In genomic region chr11:10784229-10785145, GRCh38 we compare ENCODE assay signal across 13 cellular contexts. TPM values are rescaled to one million over a fixed set of nuclear protein-coding genes. Genes with fewer than 3 reads are reported as not detected.
A peak's percentile ranks its signal among the peaks of the same experiment; 100 is the strongest.
DNase-seq lines count a peak whose midpoint lies in the region; ATAC-seq, FAIRE-seq and TF ChIP-seq lines count a peak whose summit lies in the region.
"Had no signal": no experiment of that assay in that cellular context is flagged by ENCODE, and none has a peak within 500 bp of the region (broad histone marks: within the 10 kb centered on the region; RNA-seq: fewer than 3 reads in every experiment).

No MANE protein-coding gene starts in this region.

- POLR2A ChIA-PET in CD4-positive, alpha-beta memory T cell (lab: Charles Lee; ENCODE audit: partially characterized antibody), result interaction anchor here (1.2 to 2.3 kb wide), 3 partner anchors 11 to 72 kb away, joined by 4 to 10 read pairs (median 4); partner anchors contain the start of gene EIF4G2

- CTCF ChIA-PET in CD4-positive, alpha-beta memory T cell (lab: Charles Lee; ENCODE audit: partially characterized antibody), result interaction anchor here (0.7 to 2.6 kb wide), 6 partner anchors 9 to 371 kb away, joined by 3 to 7 read pairs (median 3); no protein-coding TSS in a partner anchor

- H3K27me3 Mint-ChIP-seq in CD4-positive, alpha-beta memory T cell, result no peaks in the 10 kb centered on the region
- H3K27me3 Mint-ChIP-seq: activated naive CD4-positive, alpha-beta T cell treated with anti-CD3 and anti-CD28 coated beads, Interleukin-2, amount 50 U/mL, for 24 hours; effector memory CD8-positive, alpha-beta T cell had no signal

- no peaks in the 10 kb centered on the region for H3K4me1 Mint-ChIP-seq in CD4-positive, alpha-beta memory T cell
- H3K4me1 Mint-ChIP-seq: activated naive CD4-positive, alpha-beta T cell treated with anti-CD3 and anti-CD28 coated beads, Interleukin-2, amount 50 U/mL, for 24 hours had no signal

- H3K4me3 Mint-ChIP-seq in CD4-positive, alpha-beta memory T cell, result no peak overlapping the region
- H3K4me3 Mint-ChIP-seq: activated naive CD4-positive, alpha-beta T cell treated with anti-CD3 and anti-CD28 coated beads, Interleukin-2, amount 50 U/mL, for 24 hours; effector memory CD8-positive, alpha-beta T cell had no signal

- no peak overlapping the region for H3K27ac Mint-ChIP-seq in CD4-positive, alpha-beta memory T cell
- H3K27ac Mint-ChIP-seq: activated naive CD4-positive, alpha-beta T cell treated with anti-CD3 and anti-CD28 coated beads, Interleukin-2, amount 50 U/mL, for 24 hours; effector memory CD8-positive, alpha-beta T cell had no signal

- H3K9me3 ChIP-seq in CD4-positive, alpha-beta memory T cell (ENCODE audit: control insufficient read depth in 1 of 2, low read length in 2 of 2), result no peaks in the 10 kb centered on the region
- H3K9me3 ChIP-seq: uterus had no signal

- H3K4me3 ChIP-seq in bronchial epithelial cell (ENCODE audit: low read depth, low read length), result no peak overlapping the region
- H3K4me3 ChIP-seq in CD4-positive, alpha-beta memory T cell (ENCODE audit: low read length in 2 of 2), result no peak overlapping the region
- H3K4me3 ChIP-seq: skin epidermis, uterus had no signal

- FAIRE-seq in bronchial epithelial cell (lab: Jason Lieb, UNC), result no peak

- ATAC-seq in GM21423 (IDR thresholded peaks at IDR 0.05; ENCODE audit: unreplicated experiment) (no peak), GM18907 (IDR thresholded peaks at IDR 0.05; ENCODE audit: unreplicated experiment) (no peak)
- ATAC-seq: effector memory CD8-positive, alpha-beta T cell had no signal

- H3K36me3 ChIP-seq in bronchial epithelial cell (ENCODE audit: control insufficient read depth, insufficient read depth, low read length), result no peaks in the 10 kb centered on the region
- no peaks in the 10 kb centered on the region for H3K36me3 ChIP-seq in CD4-positive, alpha-beta memory T cell (ENCODE audit: insufficient read depth, low read length)
- H3K36me3 ChIP-seq: uterus had no signal

- no peaks in the 10 kb centered on the region for H3K9me3 Mint-ChIP-seq in CD4-positive, alpha-beta memory T cell
- H3K9me3 Mint-ChIP-seq: activated naive CD4-positive, alpha-beta T cell treated with anti-CD3 and anti-CD28 coated beads, Interleukin-2, amount 50 U/mL, for 24 hours; effector memory CD8-positive, alpha-beta T cell had no signal

- peaks cover 4 to 7% of the 10 kb centered on the region in 2 donors for H3K36me3 Mint-ChIP-seq in CD4-positive, alpha-beta memory T cell
- H3K36me3 Mint-ChIP-seq: activated naive CD4-positive, alpha-beta T cell treated with anti-CD3 and anti-CD28 coated beads, Interleukin-2, amount 50 U/mL, for 24 hours had no signal

- no peaks in the 10 kb centered on the region for H3K4me1 ChIP-seq in CD4-positive, alpha-beta memory T cell (ENCODE audit: insufficient read depth, low read length)
- H3K4me1 ChIP-seq: uterus had no signal

- H3K27me3 ChIP-seq in bronchial epithelial cell (ENCODE audit: control insufficient read depth, insufficient read depth, low read length), result no peaks in the 10 kb centered on the region
- H3K27me3 ChIP-seq in CD4-positive, alpha-beta memory T cell (ENCODE audit: insufficient read depth, low read length), result no peaks in the 10 kb centered on the region
- H3K27me3 ChIP-seq: uterus had no signal

- intact Hi-C loops in CD4-positive, alpha-beta memory T cell (cut with micrococcal nuclease), result no loop called here

- no peak for TF ChIP-seq CTCF in bronchial epithelial cell (IDR thresholded peaks at IDR 0.05; ENCODE audit: insufficient read depth, low read length, severe bottlenecking)

- no peak overlapping the region for H3K27ac ChIP-seq in CD4-positive, alpha-beta memory T cell (ENCODE audit: low read depth, low read length)
- H3K27ac ChIP-seq: uterus had no signal

- peak; percentile 24 for DNase-seq in EH (ENCODE audit: low read depth)
- DNase-seq in NCI-H2107 treated with DMSO at 0.1 percent for 48 hours (lab: John Stamatoyannopoulos, UW; ENCODE audit: unreplicated experiment), result peak; percentile 73
- peak; percentile 29 for DNase-seq in bronchial epithelial cell (ENCODE audit: low read depth)
- peak; percentile 86 for DNase-seq in myocyte (ENCODE audit: low read depth)
- DNase-seq in T-helper 9 cell, result no peak
- DNase-seq in CD4-positive, alpha-beta memory T cell, result no peak
- DNase-seq: activated CD4-positive, alpha-beta T cell treated with anti-CD3 and anti-CD28 coated beads for 48 hours; effector memory CD8-positive, alpha-beta T cell; uterus had no signal

RNA-seq across cellular contexts. Expression of gene EIF4G2, which starts 24.2 kb away (rescaled TPM):
- total RNA-seq in bronchial epithelial cell (384 and 624 TPM in 2 replicates), myocyte (976 and 1,007 TPM in 2 replicates)
- polyA plus RNA-seq in myocyte (2012), result 495 TPM
- total RNA-seq in CD4-positive, alpha-beta memory T cell, result 100 to 1,000 TPM; 659 to 664 TPM
- polyA plus RNA-seq in CD4-positive, alpha-beta memory T cell, result 100 to 1,000 TPM; 521 to 531 TPM

RNA-seq across cellular contexts. Expression of gene CTR9, which starts 33.4 kb away (rescaled TPM):
- total RNA-seq in bronchial epithelial cell (16.8 and 24.7 TPM in 2 replicates), myocyte (15.4 and 16.3 TPM in 2 replicates)
- 11.9 TPM for polyA plus RNA-seq in myocyte (2012)
- 10 to 100 TPM; 57.2 to 68.6 TPM for total RNA-seq in CD4-positive, alpha-beta memory T cell
- 10 to 100 TPM; 39.7 to 58.8 TPM for polyA plus RNA-seq in CD4-positive, alpha-beta memory T cell

Comparison
In these comparisons a context has a peak if more than half of its experiments do, and no peak if none do; other contexts are left out.
1. DNase-seq: peak in EH (single experiment), NCI-H2107 treated with DMSO at 0.1 percent for 48 hours (single experiment), bronchial epithelial cell (single experiment) and myocyte (single experiment); none in T-helper 9 cell (single experiment) and CD4-positive, alpha-beta memory T cell (0 of 5).